ENCODE assay signal across 8 cellular contexts in genomic region chr14:88562532-88562830, GRCh38. TPM values are rescaled to one million over a fixed set of nuclear protein-coding genes. Genes with fewer than 3 reads are reported as not detected.
DNase-seq lines count a peak whose midpoint lies in the region; TF ChIP-seq lines count a peak whose summit lies in the region.

No MANE protein-coding gene starts in this region.

- no peak for TF ChIP-seq CTCF in VCaP (conservative IDR thresholded peaks at IDR 0.05)
- TF ChIP-seq CTCF in glutamatergic neuron (IDR thresholded peaks at IDR 0.05; ENCODE audit: partially characterized antibody, unreplicated experiment) = no peak
- TF ChIP-seq CTCF in smooth muscle cell (IDR thresholded peaks at IDR 0.05; ENCODE audit: borderline replicate concordance, insufficient read depth, poor library complexity, severe bottlenecking) = no peak

- H3F3A ChIP-seq in GM23248 (ENCODE audit: insufficient read depth) = peaks cover 9% of the 10 kb centered on the region; the same call in 1 of the 2 replicates
- H3F3A ChIP-seq in smooth muscle cell (ENCODE audit: low read depth) = no peaks in the 10 kb centered on the region

- H3K27me3 ChIP-seq in GM23248 (replicated peaks; ENCODE audit: insufficient read depth) = no peaks in the 10 kb centered on the region
- H3K27me3 ChIP-seq in smooth muscle cell (ENCODE audit: low read depth) = no peaks in the 10 kb centered on the region

- H3K4me3 ChIP-seq in GM23248 = peak overlapping the region; percentile 87
- peak overlapping the region; percentile 100 for H3K4me3 ChIP-seq in smooth muscle cell

- no peak overlapping the region for H3K27ac ChIP-seq in GM23248
- peak overlapping the region; percentile 94 for H3K27ac ChIP-seq in VCaP
- H3K27ac ChIP-seq in smooth muscle cell (ENCODE audit: low read depth) = no peak overlapping the region
- no peak overlapping the region for H3K27ac ChIP-seq in caudate nucleus (ENCODE audit: low read depth, low read length)

- H3K27ac Mint-ChIP-seq in glutamatergic neuron (ENCODE audit: unreplicated experiment) = peak overlapping the region; percentile 65

- H2AFZ ChIP-seq in GM23248 = peak overlapping the region; percentile 88
- H2AFZ ChIP-seq in smooth muscle cell (ENCODE audit: low read depth) = peak overlapping the region; percentile 97

- peaks cover 7% of the 10 kb centered on the region; the same call in 1 of the 2 replicates for H4K20me1 ChIP-seq in GM23248 (ENCODE audit: insufficient read depth)
- peaks cover 33% of the 10 kb centered on the region for H4K20me1 ChIP-seq in smooth muscle cell (ENCODE audit: low read depth)

- DNase-seq in GM23248 = peak; percentile 4
- no peak for DNase-seq in glutamatergic neuron
- DNase-seq in smooth muscle cell (lab: John Stamatoyannopoulos, UW; ENCODE audit: unreplicated experiment) = no peak
- no peak for DNase-seq in HT-29 (ENCODE audit: low spot score)
- no peak for DNase-seq in NCI-H1436 (lab: John Stamatoyannopoulos, UW)
- DNase-seq in NCI-H526 (lab: John Stamatoyannopoulos, UW) = no peak
- DNase-seq in caudate nucleus (lab: John Stamatoyannopoulos, UW) = no peak

- H3K9me2 ChIP-seq in GM23248 (ENCODE audit: insufficient read depth) = no peaks in the 10 kb centered on the region

- H3K4me1 Mint-ChIP-seq in glutamatergic neuron (ENCODE audit: low read depth, unreplicated experiment) = peaks cover 5% of the 10 kb centered on the region

- 13 to 21% methylated on average over 5 of the region's 5 CpGs for WGBS in GM23248 (ENCODE audit: low coverage in 1 of 2, low lambda C conversion rate in 2 of 2, missing lambda C conversion rate in 2 of 2), 2 experiments
- 34% methylated on average over 5 of the region's 5 CpGs for WGBS in smooth muscle cell (ENCODE audit: low lambda C conversion rate)

- H3K9ac ChIP-seq in GM23248 (peak overlapping the region; percentile 85), smooth muscle cell (ENCODE audit: low read depth) (peak overlapping the region; percentile 92)

- H3K4me2 ChIP-seq in GM23248 (ENCODE audit: unreplicated experiment) (peak overlapping the region; percentile 97), smooth muscle cell (peak overlapping the region; percentile 100)

- peak overlapping the region; percentile 81 for H3K4me3 Mint-ChIP-seq in glutamatergic neuron (ENCODE audit: unreplicated experiment)

- H3K27me3 Mint-ChIP-seq in glutamatergic neuron (ENCODE audit: unreplicated experiment) = peaks cover 10% of the 10 kb centered on the region

- H3K36me3 ChIP-seq in GM23248 (ENCODE audit: low read depth) (peaks cover 7% of the 10 kb centered on the region; the same call in 1 of the 2 replicates), smooth muscle cell (ENCODE audit: low read depth) (no peaks in the 10 kb centered on the region)

- H3K9me3 Mint-ChIP-seq in glutamatergic neuron (ENCODE audit: unreplicated experiment) = peaks cover 5% of the 10 kb centered on the region

- H3K79me2 ChIP-seq in GM23248 (ENCODE audit: insufficient read depth) = peaks cover 38% of the 10 kb centered on the region
- peaks cover 40% of the 10 kb centered on the region for H3K79me2 ChIP-seq in smooth muscle cell (ENCODE audit: low read depth)

- H3K36me3 Mint-ChIP-seq in glutamatergic neuron (ENCODE audit: unreplicated experiment) = no peaks in the 10 kb centered on the region

- H3K9me3 ChIP-seq in GM23248 (ENCODE audit: low read depth) = no peaks in the 10 kb centered on the region
- no peaks in the 10 kb centered on the region for H3K9me3 ChIP-seq in smooth muscle cell (replicated peaks; ENCODE audit: low read depth)

- in situ Hi-C loops in GM23248 (cut with MboI) = loop anchor here (25.0 kb wide), 1 partner anchor 550 kb away; the partner anchor contains the start of gene GPR65

- H3K4me1 ChIP-seq in GM23248 (ENCODE audit: insufficient read depth) = peaks cover 14% of the 10 kb centered on the region
- peaks cover 13% of the 10 kb centered on the region for H3K4me1 ChIP-seq in smooth muscle cell (ENCODE audit: low read depth)

RNA-seq across cellular contexts. Expression of gene ZC3H14, which starts 0.4 kb away (rescaled TPM):
- 70.0 and 70.1 TPM in 2 replicates for total RNA-seq in GM23248 (2014; rRNA removed; shearing (Covaris generic))
- polyA plus RNA-seq in GM23248 (2016; fragmentation: Nextera tagmentation; extraction: Ambion mirVana) (65.6 and 67.9 TPM in 2 replicates), smooth muscle cell (40.9 and 43.0 TPM in 2 replicates)
- total RNA-seq in glutamatergic neuron (ENCODE audit: unreplicated experiment) (59.6 TPM), smooth muscle cell (51.9 and 59.1 TPM in 2 replicates)
- 17.3 and 18.2 TPM in 2 replicates for total RNA-seq in HT-29 (2014; rRNA removed; shearing (Covaris generic))

RNA-seq across cellular contexts. Expression of gene PTPN21, which starts 7.7 kb away (rescaled TPM):
- 13.3 and 21.2 TPM in 2 replicates for total RNA-seq in GM23248 (2014; rRNA removed; shearing (Covaris generic))
- polyA plus RNA-seq in GM23248 (2016; fragmentation: Nextera tagmentation; extraction: Ambion mirVana) (5.7 and 7.8 TPM in 2 replicates), smooth muscle cell (8.1 and 11.0 TPM in 2 replicates)
- total RNA-seq in glutamatergic neuron (ENCODE audit: unreplicated experiment) (63.0 TPM), smooth muscle cell (11.7 and 12.2 TPM in 2 replicates)
- 2.1 and 3.3 TPM in 2 replicates for total RNA-seq in HT-29 (2014; rRNA removed; shearing (Covaris generic))
